In the genomic region with DNA sequence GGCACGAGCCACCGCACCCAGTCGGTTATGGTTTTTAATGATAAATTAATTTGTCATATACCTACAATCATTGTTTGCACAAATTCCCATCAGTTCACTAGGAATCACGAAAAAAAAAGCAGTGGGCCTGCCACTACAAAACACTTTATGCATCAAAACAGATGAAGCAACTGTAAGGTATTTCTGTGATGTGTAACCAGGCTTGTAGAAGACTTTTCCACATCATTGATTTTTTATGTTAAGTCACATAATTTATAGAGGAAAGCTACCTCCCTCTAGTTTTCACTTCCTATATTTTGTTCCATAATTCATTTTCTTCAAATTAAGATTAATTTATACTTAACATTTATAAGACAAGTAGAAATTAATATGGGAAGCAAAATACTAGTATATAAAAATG, we compare ENCODE assay signal across 20 cellular contexts.
"Had no signal": no experiment of that assay in that cellular context is flagged by ENCODE, and none has a peak within 500 bp of the region (broad histone marks: within the 10 kb centered on the region; RNA-seq: fewer than 3 reads in every experiment).

No MANE protein-coding gene starts in this region.

- H3K4me1 ChIP-seq: right atrium auricular region had no signal

- H3K27me3 Mint-ChIP-seq: progenitor cell of endocrine pancreas, T-helper 17 cell had no signal

- H3K9me3 Mint-ChIP-seq: activated naive CD4-positive, alpha-beta T cell treated with anti-CD3 and anti-CD28 coated beads, Interleukin-2, amount 50 U/mL, for 72 hours; activated T-cell treated with anti-CD3 and anti-CD28 coated beads, Interleukin-2, amount 50 U/mL, for 72 hours; nephron; stimulated activated naive CD8-positive, alpha-beta T cell treated with anti-CD3 and anti-CD28 coated beads, Interleukin-15, amount 100 ng/mL, for 72 hours had no signal

- H3K27me3 ChIP-seq: adrenal gland, cardiac muscle cell, right atrium auricular region had no signal

- ATAC-seq: activated naive CD4-positive, alpha-beta T cell treated with anti-CD3 and anti-CD28 coated beads, Interleukin-2, amount 50 U/mL, for 72 hours; activated T-cell treated with anti-CD3 and anti-CD28 coated beads, Interleukin-2, amount 50 U/mL, for 72 hours; stimulated activated naive CD8-positive, alpha-beta T cell treated with anti-CD3 and anti-CD28 coated beads, Interleukin-15, amount 100 ng/mL, for 72 hours; T-helper 17 cell had no signal

- H3K36me3 ChIP-seq: adrenal gland, cardiac muscle cell, right atrium auricular region had no signal

- H3K4me3 ChIP-seq: adrenal gland, cardiac muscle cell, dorsolateral prefrontal cortex, lung, right atrium auricular region had no signal

- DNase-seq: activated CD4-positive, alpha-beta T cell treated with anti-CD3 and anti-CD28 coated beads, Interleukin-2, amount 50 U/mL, for 4 hours; activated gamma-delta T cell treated with Interleukin-2 at 50 U/mL for 16 hours; activated T-cell treated with anti-CD3 and anti-CD28 coated beads, Interleukin-2, amount 50 U/mL, for 72 hours; adrenal gland; dorsolateral prefrontal cortex; erythroblast; foreskin melanocyte; head of caudate nucleus; stimulated activated CD4-positive, alpha-beta T cell treated with anti-CD3 and anti-CD28 coated beads, Interleukin-2, amount 100 ng/mL, for 24 hours; stimulated activated naive CD8-positive, alpha-beta T cell treated with anti-CD3 and anti-CD28 coated beads, Interleukin-15, amount 100 ng/mL, for 72 hours; T-helper 17 cell; trophoblast cell; WERI-Rb-1 had no signal

- H3K9me3 ChIP-seq: adrenal gland, right atrium auricular region had no signal

- H3K27ac Mint-ChIP-seq: activated naive CD4-positive, alpha-beta T cell treated with anti-CD3 and anti-CD28 coated beads, Interleukin-2, amount 50 U/mL, for 72 hours; activated T-cell treated with anti-CD3 and anti-CD28 coated beads, Interleukin-2, amount 50 U/mL, for 72 hours; progenitor cell of endocrine pancreas; stimulated activated naive CD8-positive, alpha-beta T cell treated with anti-CD3 and anti-CD28 coated beads, Interleukin-15, amount 100 ng/mL, for 72 hours; T-helper 17 cell had no signal

- H3K27ac ChIP-seq: adrenal gland, cardiac muscle cell, dorsolateral prefrontal cortex, right atrium auricular region, WERI-Rb-1 had no signal

- H3K4me3 Mint-ChIP-seq: activated T-cell treated with anti-CD3 and anti-CD28 coated beads, Interleukin-2, amount 50 U/mL, for 72 hours; nephron; stimulated activated naive CD8-positive, alpha-beta T cell treated with anti-CD3 and anti-CD28 coated beads, Interleukin-15, amount 100 ng/mL, for 72 hours; T-helper 17 cell had no signal

- FAIRE-seq: keratinocyte had no signal
